In genomic region chr3:8713901-8714759, GRCh38 we compare ENCODE assay signal across 10 cellular contexts. TPM values are rescaled to one million over a fixed set of nuclear protein-coding genes. Genes with fewer than 3 reads are reported as not detected.
A peak's percentile ranks its signal among the peaks of the same experiment; 100 is the strongest.
DNase-seq lines count a peak whose midpoint lies in the region; ATAC-seq, FAIRE-seq and TF ChIP-seq lines count a peak whose summit lies in the region.
"Had no signal": no experiment of that assay in that cellular context is flagged by ENCODE, and none has a peak within 500 bp of the region (broad histone marks: within the 10 kb centered on the region; RNA-seq: fewer than 3 reads in every experiment).

No MANE protein-coding gene starts in this region.

- H3K27me3 Mint-ChIP-seq in Caco-2 (ENCODE audit: insufficient read depth, unreplicated experiment), result no peaks in the 10 kb centered on the region

- no peaks in the 10 kb centered on the region for H3K36me3 Mint-ChIP-seq in Caco-2 (ENCODE audit: insufficient read depth, unreplicated experiment)

- peak; percentile 25 to 37 for TF ChIP-seq CTCF in Caco-2 (IDR thresholded peaks at IDR 0.05; ENCODE audit: insufficient read depth in 1 of 2, low read depth in 1 of 2, low read length in 1 of 2, severe bottlenecking in 1 of 2, unreplicated experiment in 1 of 2)
- peak; percentile 60 for TF ChIP-seq CTCF in foreskin keratinocyte (conservative IDR thresholded peaks at IDR 0.05)
- no peak for TF ChIP-seq CTCF in prostate gland (IDR thresholded peaks at IDR 0.05)
- TF ChIP-seq CTCF in body of pancreas (IDR thresholded peaks at IDR 0.05), result no peak

- WGBS in prostate gland, result 90% methylated on average over 14 of the region's 14 CpGs
- 69% methylated on average over 13 to 14 of the region's 14 CpGs for WGBS in body of pancreas, 2 donors

- no peaks in the 10 kb centered on the region for H3K4me1 Mint-ChIP-seq in Caco-2 (ENCODE audit: low read depth, unreplicated experiment)

- no peak overlapping the region for H3K27ac Mint-ChIP-seq in Caco-2 (ENCODE audit: unreplicated experiment)

- no peaks in the 10 kb centered on the region for H3K27me3 ChIP-seq in Caco-2 (replicated peaks; ENCODE audit: control insufficient read depth, insufficient read depth, low read length)
- H3K27me3 ChIP-seq in foreskin keratinocyte, result peaks cover 4% of the 10 kb centered on the region
- H3K27me3 ChIP-seq in prostate gland (replicated peaks; ENCODE audit: insufficient read depth), result no peaks in the 10 kb centered on the region
- no peaks in the 10 kb centered on the region for H3K27me3 ChIP-seq in body of pancreas

- no peaks in the 10 kb centered on the region for H3K9me3 ChIP-seq in Caco-2
- H3K9me3 ChIP-seq in prostate gland, result no peaks in the 10 kb centered on the region
- H3K9me3 ChIP-seq in body of pancreas, result no peaks in the 10 kb centered on the region
- H3K9me3 ChIP-seq: psoas muscle had no signal

- no TSS peak for BruUV-seq in Caco-2 (replicated peaks; lab: Mats Ljungman, UMichigan)

- H3K27ac ChIP-seq in foreskin keratinocyte (no peak overlapping the region), prostate gland (no peak overlapping the region), body of pancreas (no peak overlapping the region)
- H3K27ac ChIP-seq: psoas muscle had no signal

- no peak overlapping the region for H3K4me3 Mint-ChIP-seq in Caco-2 (ENCODE audit: unreplicated experiment)

- H3K36me3 ChIP-seq in Caco-2 (ENCODE audit: control insufficient read depth, insufficient read depth, low read length) (no peaks in the 10 kb centered on the region), prostate gland (no peaks in the 10 kb centered on the region), body of pancreas (replicated peaks in 1 of 2; ENCODE audit: insufficient read depth in 1 of 2, low read depth in 2 of 2) (no peaks in the 10 kb centered on the region)

- H3K4me3 ChIP-seq in Caco-2 (ENCODE audit: low read depth, low read length) (no peak overlapping the region), prostate gland (no peak overlapping the region), body of pancreas (no peak overlapping the region)
- H3K4me3 ChIP-seq: psoas muscle had no signal

- CTCF ChIA-PET in Caco-2 (lab: Charles Lee), result interaction anchor here (0.6 kb wide), 1 partner anchor 47 kb away, joined by 3 read pairs; no protein-coding TSS in a partner anchor

- POLR2A ChIA-PET in Caco-2 (lab: Charles Lee), result no interaction called here

- H3K4me1 ChIP-seq in Caco-2, result no peaks in the 10 kb centered on the region
- peaks cover 4% of the 10 kb centered on the region for H3K4me1 ChIP-seq in foreskin keratinocyte
- peaks cover 4% of the 10 kb centered on the region for H3K4me1 ChIP-seq in prostate gland (replicated peaks)
- peaks cover 5% of the 10 kb centered on the region for H3K4me1 ChIP-seq in body of pancreas

- no peak for FAIRE-seq in H54 (lab: Jason Lieb, UNC)

- DNase-seq in Caco-2, result peak in 1 of 2 experiments; percentile 24
- DNase-seq in NAMALWA (ENCODE audit: low spot score), result peak; percentile 54
- DNase-seq in foreskin keratinocyte, result no peak
- DNase-seq in H54 (ENCODE audit: insufficient read length, low spot score), result no peak
- no peak for DNase-seq in prostate gland (ENCODE audit: low spot score)
- no peak for DNase-seq in NCI-H524 treated with DMSO at 0.1 percent for 48 hours (lab: John Stamatoyannopoulos, UW)
- DNase-seq in body of pancreas, result no peak
- DNase-seq: psoas muscle had no signal

- ATAC-seq in GM19395 (IDR thresholded peaks at IDR 0.05; ENCODE audit: unreplicated experiment) (peak; percentile 76), foreskin keratinocyte (peak; percentile 67), body of pancreas (no peak)

- TF ChIP-seq POLR2A in H54 (IDR thresholded peaks at IDR 0.05; ENCODE audit: low read depth, low read length) (no peak), prostate gland (IDR thresholded peaks at IDR 0.05) (no peak), body of pancreas (IDR thresholded peaks at IDR 0.05) (no peak)

- intact Hi-C loops in Caco-2 (cut with micrococcal nuclease; ENCODE audit: unreplicated experiment) (loop anchor here (1.0 kb wide), 1 partner anchor 51 kb away; no protein-coding TSS in a partner anchor), prostate gland (cut with DNase I) (no loop called here), body of pancreas (cut with DNase I) (no loop called here)

- no peaks in the 10 kb centered on the region for H3K9me3 Mint-ChIP-seq in Caco-2 (ENCODE audit: unreplicated experiment)

RNA-seq across cellular contexts. Expression of gene CAV3, which starts 19.5 kb away (rescaled TPM):
- total RNA-seq in Caco-2 (2022), result not detected in 2 replicates
- not detected in 2 replicates for total RNA-seq in foreskin keratinocyte
- not detected in 2 replicates for polyA plus RNA-seq in foreskin keratinocyte
- 1 to 10 TPM in 1 of 2 donors, not detected in 1; 1.2 TPM for total RNA-seq in prostate gland
- total RNA-seq in body of pancreas, result not detected
- total RNA-seq: M059J had no signal

RNA-seq across cellular contexts. Expression of gene OXTR, which starts 55.3 kb away (rescaled TPM):
- total RNA-seq in Caco-2 (2022) (3.9 and 4.6 TPM in 2 replicates), foreskin keratinocyte (0.63 and 0.95 TPM in 2 replicates), prostate gland (1 to 10 TPM; 1.6 to 3.5 TPM), body of pancreas (under 1 TPM in 1 of 2 donors, not detected in 1; 0.33 TPM)
- polyA plus RNA-seq in foreskin keratinocyte, result 0.30 and 0.43 TPM in 2 replicates

Comparison
In these comparisons a context has a peak if more than half of its experiments do, and no peak if none do; other contexts are left out.
1. CTCF ChIP-seq: peak in Caco-2 (2 of 2) and foreskin keratinocyte (single experiment); none in prostate gland (0 of 4) and body of pancreas (0 of 7).